Comparison of ENCODE assay signal across 21 cellular contexts in the genomic region with DNA sequence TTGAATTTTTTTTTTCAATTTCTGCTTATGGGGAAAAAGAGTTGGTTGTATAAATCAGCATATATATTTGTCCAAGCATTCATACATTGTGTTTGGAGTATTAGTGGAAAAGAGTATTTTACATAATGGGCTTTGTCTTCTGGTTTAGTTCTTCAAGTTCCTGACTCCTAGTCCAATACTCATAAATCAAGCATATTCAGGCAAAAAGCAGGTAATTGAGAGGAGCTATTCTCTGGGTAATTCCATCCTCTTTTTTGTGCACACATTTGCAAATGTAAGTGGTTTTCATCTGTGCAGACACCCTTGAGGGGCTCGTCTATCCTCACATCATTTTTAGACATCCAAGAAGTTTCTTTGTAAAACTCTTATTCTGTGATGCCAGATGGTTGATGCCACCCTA.
A peak's percentile ranks its signal among the peaks of the same experiment; 100 is the strongest.
DNase-seq lines count a peak whose midpoint lies in the region; ATAC-seq and TF ChIP-seq lines count a peak whose summit lies in the region.
"Had no signal": no experiment of that assay in that cellular context is flagged by ENCODE, and none has a peak within 500 bp of the region (broad histone marks: within the 10 kb centered on the region; RNA-seq: fewer than 3 reads in every experiment).

No MANE protein-coding gene starts in this region.

- H2AFZ ChIP-seq in SK-N-SH (ENCODE audit: low read depth), result peak overlapping the region; percentile 27; the same call in 1 of the 2 replicates
- H2AFZ ChIP-seq in ACC112 (ENCODE audit: low read length, unreplicated experiment), result peak overlapping the region; percentile 39
- H2AFZ ChIP-seq in GM23248, result 0 out of 2 replicates have a peak overlapping the region, but pooled peaks have one; percentile 23

- in situ Hi-C loops in GM23248 (cut with MboI), result no loop called here

- WGBS in SK-N-SH (ENCODE audit: low lambda C conversion rate), result 85% methylated on average over 1 of the region's 1 CpG
- WGBS in GM23248 (ENCODE audit: low coverage in 1 of 2, low lambda C conversion rate in 2 of 2, missing lambda C conversion rate in 2 of 2), 2 experiments, result 97 to 100% methylated on average over 1 of the region's 1 CpG

- POLR2A ChIA-PET in SK-N-SH (lab: Yijun Ruan, JAX), result no interaction called here

- H3K36me3 ChIP-seq in SK-N-SH (replicated peaks in 1 of 2; ENCODE audit: control insufficient read depth in 1 of 2, insufficient read depth in 2 of 2, low read length in 1 of 2) (no peaks in the 10 kb centered on the region), ACC112 (ENCODE audit: insufficient read depth, low read length) (no peaks in the 10 kb centered on the region), GM23248 (ENCODE audit: low read depth) (no peaks in the 10 kb centered on the region)

- no peaks in the 10 kb centered on the region for H3K27me3 Mint-ChIP-seq in T-helper 17 cell
- H3K27me3 Mint-ChIP-seq: B cell; CD4-positive, alpha-beta T cell had no signal

- H3K27ac ChIP-seq in SK-N-SH (ENCODE audit: low read depth in 2 of 2, low read length in 1 of 2) (no peak overlapping the region), ACC112 (ENCODE audit: low read depth, low read length) (no peak overlapping the region), GM23248 (no peak overlapping the region)
- H3K27ac ChIP-seq: BLaER1 treated with 17β-estradiol and CSF1 and Interleukin-3, amounts not matched to agents 10 nM and 100 nM; C4-2B had no signal

- TF ChIP-seq RAD21 in SK-N-SH (IDR thresholded peaks at IDR 0.05; ENCODE audit: low read length), result no peak

- H3K4me3 Mint-ChIP-seq in T-helper 17 cell, result peak overlapping the region; percentile 15
- H3K4me3 Mint-ChIP-seq: B cell; CD4-positive, alpha-beta T cell; CD8-positive, alpha-beta T cell had no signal

- H3K27me3 ChIP-seq in SK-N-SH (ENCODE audit: insufficient read depth), result no peaks in the 10 kb centered on the region
- no peaks in the 10 kb centered on the region for H3K27me3 ChIP-seq in ACC112 (ENCODE audit: insufficient read depth, low read length)
- H3K27me3 ChIP-seq in GM23248 (replicated peaks; ENCODE audit: insufficient read depth), result no peaks in the 10 kb centered on the region
- H3K27me3 ChIP-seq: BLaER1 treated with 17β-estradiol and CSF1 and Interleukin-3, amounts not matched to agents 10 nM and 100 nM had no signal

- H3K9me3 ChIP-seq in SK-N-SH (no peaks in the 10 kb centered on the region), GM23248 (ENCODE audit: low read depth) (no peaks in the 10 kb centered on the region), T-helper 17 cell (ENCODE audit: control insufficient read depth, low read length, poor library complexity, severe bottlenecking) (no peaks in the 10 kb centered on the region)
- H3K9me3 ChIP-seq: BLaER1 treated with 17β-estradiol and CSF1 and Interleukin-3, amounts not matched to agents 10 nM and 100 nM had no signal

- H3F3A ChIP-seq in SK-N-SH (replicated peaks; ENCODE audit: insufficient read depth) (no peaks in the 10 kb centered on the region), GM23248 (ENCODE audit: insufficient read depth) (no peaks in the 10 kb centered on the region)

- CTCF ChIA-PET in SK-N-SH (lab: Yijun Ruan, JAX), result interaction anchor here (1.1 kb wide), 1 partner anchor 9 kb away, joined by 3 read pairs; no protein-coding TSS in a partner anchor

- H4K20me1 ChIP-seq in SK-N-SH (ENCODE audit: insufficient read depth) (no peaks in the 10 kb centered on the region), GM23248 (ENCODE audit: insufficient read depth) (no peaks in the 10 kb centered on the region)
- H4K20me1 ChIP-seq: BLaER1 treated with 17β-estradiol and CSF1 and Interleukin-3, amounts not matched to agents 10 nM and 100 nM had no signal

- no peak for TF ChIP-seq CTCF in SK-N-SH (IDR thresholded peaks at IDR 0.05)

- no peak overlapping the region for H3K27ac Mint-ChIP-seq in T-helper 17 cell
- H3K27ac Mint-ChIP-seq: B cell; CD4-positive, alpha-beta T cell; CD8-positive, alpha-beta T cell had no signal

- no peak overlapping the region for H3K9ac ChIP-seq in SK-N-SH
- H3K9ac ChIP-seq in GM23248, result no peak overlapping the region
- H3K9ac ChIP-seq: BLaER1 treated with 17β-estradiol and CSF1 and Interleukin-3, amounts not matched to agents 10 nM and 100 nM had no signal

- no peaks in the 10 kb centered on the region for H3K36me3 Mint-ChIP-seq in T-helper 17 cell (ENCODE audit: low read depth)

- H3K9me2 ChIP-seq in SK-N-SH, result no peaks in the 10 kb centered on the region
- no peaks in the 10 kb centered on the region for H3K9me2 ChIP-seq in GM23248 (ENCODE audit: insufficient read depth)

- TF ChIP-seq EP300 in SK-N-SH (IDR thresholded peaks at IDR 0.05; ENCODE audit: borderline replicate concordance in 1 of 2, low read depth in 1 of 2, low read length in 1 of 2), result no peak

- DNase-seq in SK-N-SH (no peak), GM23248 (no peak), T-helper 17 cell (no peak), DMS79 (lab: John Stamatoyannopoulos, UW) (no peak), NCI-H510A treated with DMSO at 0.1 percent for 48 hours (lab: John Stamatoyannopoulos, UW) (no peak), DMS114 treated with DMSO at 0.1 percent for 48 hours (lab: John Stamatoyannopoulos, UW; ENCODE audit: unreplicated experiment) (no peak)
- DNase-seq: 8988T; AML-193; Caco-2; Calu3; CD4-positive, alpha-beta T cell; CD8-positive, alpha-beta T cell; DMS153; DMS53; DMS79 treated with DMSO at 0.1 percent for 48 hours; GF-D8 had no signal

- H3K4me3 ChIP-seq in SK-N-SH (ENCODE audit: low read depth in 2 of 2, low read length in 1 of 2) (no peak overlapping the region), ACC112 (ENCODE audit: low read depth, low read length) (no peak overlapping the region), GM23248 (no peak overlapping the region)
- H3K4me3 ChIP-seq: BLaER1 treated with 17β-estradiol and CSF1 and Interleukin-3, amounts not matched to agents 10 nM and 100 nM had no signal

- H3K4me2 ChIP-seq in SK-N-SH (no peak overlapping the region), GM23248 (ENCODE audit: unreplicated experiment) (no peak overlapping the region)
- H3K4me2 ChIP-seq: BLaER1 treated with 17β-estradiol and CSF1 and Interleukin-3, amounts not matched to agents 10 nM and 100 nM had no signal

- H3K4me1 Mint-ChIP-seq in T-helper 17 cell, result peaks cover 30% of the 10 kb centered on the region

- H3K79me2 ChIP-seq in SK-N-SH (ENCODE audit: insufficient read depth) (no peaks in the 10 kb centered on the region), ACC112 (ENCODE audit: control insufficient read depth, insufficient read depth, low read length, unreplicated experiment) (no peaks in the 10 kb centered on the region), GM23248 (ENCODE audit: insufficient read depth) (no peaks in the 10 kb centered on the region)

- ATAC-seq in SK-N-SH treated with all-trans-retinoic acid at 6 μM for 48 hours (no peak), T-helper 17 cell (no peak)
- ATAC-seq: CD8-positive, alpha-beta T cell had no signal

- H3K4me1 ChIP-seq in SK-N-SH (ENCODE audit: control insufficient read depth in 1 of 2, insufficient read depth in 2 of 2, low read depth in 1 of 2, low read length in 1 of 2), result no peaks in the 10 kb centered on the region
- H3K4me1 ChIP-seq in ACC112 (ENCODE audit: control insufficient read depth, insufficient read depth, low read length, unreplicated experiment), result no peaks in the 10 kb centered on the region
- no peaks in the 10 kb centered on the region for H3K4me1 ChIP-seq in GM23248 (ENCODE audit: insufficient read depth)
- H3K4me1 ChIP-seq: BLaER1 treated with 17β-estradiol and CSF1 and Interleukin-3, amounts not matched to agents 10 nM and 100 nM; Caco-2 had no signal

TF ChIP-seq in SK-N-SH, 30 proteins besides CTCF, POLR2A, EP300 and RAD21 (continues in another document):
- TF ChIP-seq TAF1 (IDR thresholded peaks at IDR 0.05; ENCODE audit: borderline replicate concordance, low read depth, low read length) (no peak), USF1 (IDR thresholded peaks at IDR 0.05; ENCODE audit: borderline replicate concordance, low read depth) (no peak), USF2 (IDR thresholded peaks at IDR 0.05; ENCODE audit: borderline replicate concordance, low read depth, low read length) (no peak), NRF1 (IDR thresholded peaks at IDR 0.05; ENCODE audit: low read depth, low read length) (no peak), SIN3A (IDR thresholded peaks at IDR 0.05; ENCODE audit: borderline replicate concordance, low read depth, low read length) (no peak)

TF ChIP-seq in SK-N-SH treated with all-trans-retinoic acid at 6 μM for 48 hours, 23 proteins besides CTCF, POLR2A, EP300 and RAD21:
- TF ChIP-seq ZNF565 (CRISPR knock-in tag; conservative IDR thresholded peaks at IDR 0.05; ENCODE audit: low read depth) (no peak), GLIS3 (CRISPR knock-in tag; IDR thresholded peaks at IDR 0.05) (no peak), CSDC2 (CRISPR knock-in tag; IDR thresholded peaks at IDR 0.05) (no peak), ISL1 (CRISPR knock-in tag; IDR thresholded peaks at IDR 0.05) (no peak), ZFP3 (CRISPR knock-in tag; IDR thresholded peaks at IDR 0.05) (no peak)
TF ChIP-seq in SK-N-SH treated with all-trans-retinoic acid at 6 μM for 48 hours: peak in this region for 0.
